ENCODE assay signal across 10 cellular contexts in the genomic region with DNA sequence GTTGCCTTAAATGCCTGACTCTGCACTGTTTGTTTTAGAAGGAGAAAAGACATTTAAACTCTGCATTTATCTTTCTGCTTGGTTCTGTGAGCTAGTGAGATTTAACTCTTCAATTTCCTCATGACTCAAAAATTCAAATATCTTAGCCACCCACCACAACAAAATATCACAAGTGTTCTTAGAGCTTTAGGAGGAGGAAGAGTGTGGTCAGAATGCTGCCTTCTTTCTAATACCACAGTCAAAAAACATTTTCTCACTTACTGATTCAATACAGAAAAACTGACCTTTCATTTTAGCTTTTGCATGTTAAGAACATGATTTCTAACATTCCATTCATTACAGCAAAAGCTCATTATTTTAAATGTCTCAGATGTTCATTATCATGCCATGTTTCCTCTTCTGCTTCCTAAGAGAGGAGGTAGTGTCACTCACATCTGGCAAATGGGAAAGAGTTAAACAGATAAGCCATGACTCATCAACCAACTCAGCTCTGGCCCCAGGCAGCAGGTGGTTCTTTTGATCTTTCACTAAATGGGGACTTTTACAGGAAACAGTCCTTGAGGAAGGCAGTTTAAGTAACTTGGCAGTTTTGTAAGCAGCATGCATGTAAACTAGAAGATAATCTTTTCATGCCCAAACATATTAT. TPM values are rescaled to one million over a fixed set of nuclear protein-coding genes. Genes with fewer than 3 reads are reported as not detected.
DNase-seq lines count a peak whose midpoint lies in the region; ATAC-seq and TF ChIP-seq lines count a peak whose summit lies in the region.
"Had no signal": no experiment of that assay in that cellular context is flagged by ENCODE, and none has a peak within 500 bp of the region (broad histone marks: within the 10 kb centered on the region; RNA-seq: fewer than 3 reads in every experiment).

No MANE protein-coding gene starts in this region.

- no peaks in the 10 kb centered on the region for H3K27me3 ChIP-seq in esophagus squamous epithelium
- H3K27me3 ChIP-seq: BLaER1, right lobe of liver had no signal

- no peaks in the 10 kb centered on the region for H3K36me3 ChIP-seq in esophagus squamous epithelium
- H3K36me3 ChIP-seq: BLaER1, right lobe of liver had no signal

- no peaks in the 10 kb centered on the region for H3K27me3 Mint-ChIP-seq in activated naive CD8-positive, alpha-beta T cell
- no peaks in the 10 kb centered on the region for H3K27me3 Mint-ChIP-seq in nephron (ENCODE audit: low read depth)

- peak overlapping the region; percentile 9 for H3K4me3 Mint-ChIP-seq in activated naive CD8-positive, alpha-beta T cell
- no peak overlapping the region for H3K4me3 Mint-ChIP-seq in nephron

- peaks cover 0 to 16% (median 0%) of the 10 kb centered on the region in 3 donors for H3K9me3 ChIP-seq in esophagus squamous epithelium

- intact Hi-C loops in esophagus squamous epithelium (cut with DNase I), result loop anchor here (10.0 kb wide), 1 partner anchor 325 kb away; no protein-coding TSS in a partner anchor

- H3K36me3 Mint-ChIP-seq in activated naive CD8-positive, alpha-beta T cell, result peaks cover 12% of the 10 kb centered on the region
- H3K36me3 Mint-ChIP-seq in nephron (ENCODE audit: low read depth), result peaks cover 7% of the 10 kb centered on the region

- no peak overlapping the region for H3K4me3 ChIP-seq in esophagus squamous epithelium
- H3K4me3 ChIP-seq: BLaER1, right lobe of liver had no signal

- H3K27ac ChIP-seq in esophagus squamous epithelium, result no peak overlapping the region
- H3K27ac ChIP-seq: BLaER1, right lobe of liver had no signal

- peaks cover 0 to 36% (median 16%) of the 10 kb centered on the region in 3 donors for H3K4me1 ChIP-seq in esophagus squamous epithelium

- TF ChIP-seq CTCF in nephron (IDR thresholded peaks at IDR 0.05; ENCODE audit: unreplicated experiment in 3 of 3) (no peak), esophagus squamous epithelium (IDR thresholded peaks at IDR 0.05) (no peak)

- H3K9me3 Mint-ChIP-seq in activated naive CD8-positive, alpha-beta T cell (ENCODE audit: low read depth), result peaks cover 9% of the 10 kb centered on the region
- H3K9me3 Mint-ChIP-seq in nephron, result peaks cover 15% of the 10 kb centered on the region

- no peak for TF ChIP-seq POLR2A in esophagus squamous epithelium (IDR thresholded peaks at IDR 0.05)

- DNase-seq in NCI-H2227 treated with DMSO at 0.1 percent for 48 hours (lab: John Stamatoyannopoulos, UW) (peak; percentile 4), NCI-H2227 (lab: John Stamatoyannopoulos, UW; ENCODE audit: unreplicated experiment) (no peak), SKM-1 treated with dmso at 0.1 percent for 144 hours (lab: John Stamatoyannopoulos, UW; ENCODE audit: unreplicated experiment) (no peak), esophagus squamous epithelium (lab: John Stamatoyannopoulos, UW) (no peak)
- DNase-seq: right lobe of liver had no signal

- H3K27ac Mint-ChIP-seq in activated naive CD8-positive, alpha-beta T cell, result peak overlapping the region; percentile 19
- peak overlapping the region in 2 of 3 experiments; percentile 80 to 99 for H3K27ac Mint-ChIP-seq in nephron

- ATAC-seq in GM21529 (IDR thresholded peaks at IDR 0.05; ENCODE audit: unreplicated experiment), result peak; percentile 85
- ATAC-seq in HG03565 (IDR thresholded peaks at IDR 0.05; ENCODE audit: unreplicated experiment), result peak; percentile 85

- H3K4me1 Mint-ChIP-seq in activated naive CD8-positive, alpha-beta T cell (ENCODE audit: low read depth), result peaks cover 11% of the 10 kb centered on the region
- H3K4me1 Mint-ChIP-seq in nephron, result peaks cover 46% of the 10 kb centered on the region

RNA-seq across cellular contexts. Expression of a gene that starts 56.4 kb away (rescaled TPM):
- not detected for total RNA-seq in esophagus squamous epithelium
- total RNA-seq: right lobe of liver had no signal

RNA-seq across cellular contexts. Expression of a gene that starts 57.6 kb away (rescaled TPM):
- total RNA-seq in esophagus squamous epithelium, result not detected
- total RNA-seq: right lobe of liver had no signal
